ENCODE assay signal across 8 cellular contexts in genomic region chr4:42995343-42995944, GRCh38.
A peak's percentile ranks its signal among the peaks of the same experiment; 100 is the strongest.
DNase-seq lines count a peak whose midpoint lies in the region; ATAC-seq and TF ChIP-seq lines count a peak whose summit lies in the region.

No MANE protein-coding gene starts in this region.

- H3K4me1 ChIP-seq in DND-41 (ENCODE audit: insufficient read depth, low read length) (no peaks in the 10 kb centered on the region), Panc1 (ENCODE audit: control insufficient read depth, insufficient read depth, low read length) (no peaks in the 10 kb centered on the region), ovary (ENCODE audit: insufficient read depth) (no peaks in the 10 kb centered on the region)

- POLR2A ChIA-PET in Panc1 (lab: Charles Lee), result no interaction called here

- H3K9me3 ChIP-seq in DND-41 (ENCODE audit: insufficient read depth, low read length, severe bottlenecking), result no peaks in the 10 kb centered on the region
- H3K9me3 ChIP-seq in Panc1 (ENCODE audit: control insufficient read depth, insufficient read depth, low read depth, low read length), result peaks cover 4% of the 10 kb centered on the region; the same call in 1 of the 2 replicates
- no peaks in the 10 kb centered on the region for H3K9me3 ChIP-seq in ovary

- H3K36me3 ChIP-seq in DND-41 (ENCODE audit: insufficient read depth, low read length) (no peaks in the 10 kb centered on the region), Panc1 (ENCODE audit: control insufficient read depth, insufficient read depth, low read length) (no peaks in the 10 kb centered on the region), ovary (no peaks in the 10 kb centered on the region)

- WGBS in ovary, 3 donors, result 37 to 41% (median 41%) methylated on average over 6 of the region's 6 CpGs

- no peak overlapping the region for H3K9ac ChIP-seq in DND-41 (ENCODE audit: low read depth, low read length)

- ATAC-seq in DND-41 (ENCODE audit: insufficient read depth, low read depth), result peak; percentile 71
- peak; percentile 85 for ATAC-seq in GM19438 (IDR thresholded peaks at IDR 0.05; ENCODE audit: low read depth, unreplicated experiment)
- ATAC-seq in HG03521 (IDR thresholded peaks at IDR 0.05; ENCODE audit: unreplicated experiment), result peak; percentile 87
- ATAC-seq in Panc1, result no peak
- no peak for ATAC-seq in HG03196 (IDR thresholded peaks at IDR 0.05; ENCODE audit: unreplicated experiment)

- BruUV-seq in Panc1 (replicated peaks; lab: Mats Ljungman, UMichigan), result no TSS peak

- H3K79me2 ChIP-seq in DND-41 (ENCODE audit: insufficient read depth, low read length), result no peaks in the 10 kb centered on the region

- no peak overlapping the region for H3K4me2 ChIP-seq in DND-41 (ENCODE audit: insufficient read depth, low read length)

- no peak for DNase-seq in DND-41
- DNase-seq in Panc1 (ENCODE audit: low read depth, low spot score), result peak; percentile 8
- DNase-seq in fibroblast of villous mesenchyme (ENCODE audit: low read depth), result peak; percentile 31
- DNase-seq in stromal cell of bone marrow (ENCODE audit: low read depth), result peak; percentile 3
- DNase-seq in ovary, result no peak

- CTCF ChIA-PET in Panc1 (lab: Charles Lee), result no interaction called here

- intact Hi-C loops in Panc1 (cut with micrococcal nuclease; ENCODE audit: unreplicated experiment) (loop anchor here (10.0 kb wide), 1 partner anchor 1639 kb away; no protein-coding TSS in a partner anchor), ovary (cut with DNase I) (no loop called here)

- peak; percentile 75 for TF ChIP-seq CTCF in DND-41 (IDR thresholded peaks at IDR 0.05; ENCODE audit: borderline replicate concordance, extremely low read depth, low read length, poor library complexity, severe bottlenecking)
- peak; percentile 66; the same call in 1 of the 2 replicates for TF ChIP-seq CTCF in Panc1 (IDR thresholded peaks at IDR 0.05)
- peak; percentile 68 for TF ChIP-seq CTCF in fibroblast of villous mesenchyme (IDR thresholded peaks at IDR 0.05; ENCODE audit: insufficient read depth, low read depth, low read length)
- TF ChIP-seq CTCF in ovary (IDR thresholded peaks at IDR 0.05), result no peak

- no peak for TF ChIP-seq POLR2A in ovary (IDR thresholded peaks at IDR 0.05)

- TF ChIP-seq EP300 in ovary (IDR thresholded peaks at IDR 0.05), result no peak

- H3K27me3 ChIP-seq in DND-41 (ENCODE audit: insufficient read depth, low read length, poor library complexity) (no peaks in the 10 kb centered on the region), Panc1 (ENCODE audit: control insufficient read depth, insufficient read depth, low read length) (no peaks in the 10 kb centered on the region), ovary (no peaks in the 10 kb centered on the region)

- in situ Hi-C loops in Panc1 (cut with HindIII; ENCODE audit: low pct_unique_long_range_greater_than_20kb, low sequenced_read_pairs), result no loop called here

- H2AFZ ChIP-seq in DND-41 (ENCODE audit: low read depth, low read length), result no peak overlapping the region

- H3K27ac ChIP-seq in DND-41 (ENCODE audit: low read length), result no peak overlapping the region
- no peak overlapping the region for H3K27ac ChIP-seq in Panc1 (ENCODE audit: low read length)
- H3K27ac ChIP-seq in ovary, result no peak overlapping the region

- H4K20me1 ChIP-seq in DND-41 (ENCODE audit: insufficient read depth, low read length), result no peaks in the 10 kb centered on the region

- H3K4me3 ChIP-seq in DND-41 (ENCODE audit: low read depth in 1 of 2, low read length in 2 of 2) (no peak overlapping the region), Panc1 (ENCODE audit: low read depth in 2 of 2, low read length in 2 of 2) (no peak overlapping the region), fibroblast of villous mesenchyme (ENCODE audit: low read depth, low read length) (no peak overlapping the region), ovary (no peak overlapping the region)

Comparison
In these comparisons a context has a peak if more than half of its experiments do, and no peak if none do; other contexts are left out.
1. ATAC-seq: peak in DND-41 (single experiment), GM19438 (single experiment) and HG03521 (single experiment); none in Panc1 (single experiment) and HG03196 (single experiment).
2. DNase-seq: peak in Panc1 (single experiment), fibroblast of villous mesenchyme (single experiment) and stromal cell of bone marrow (single experiment); none in DND-41 (single experiment) and ovary (0 of 5).
3. CTCF ChIP-seq: peak in DND-41 (single experiment), Panc1 (single experiment) and fibroblast of villous mesenchyme (single experiment); none in ovary (0 of 3).